8 cellular contexts compared by ENCODE assay signal in genomic region chr1:229271448-229272120, GRCh38. TPM values are rescaled to one million over a fixed set of nuclear protein-coding genes. Genes with fewer than 3 reads are reported as not detected.
DNase-seq lines count a peak whose midpoint lies in the region; ATAC-seq, FAIRE-seq and TF ChIP-seq lines count a peak whose summit lies in the region.

No MANE protein-coding gene starts in this region.

- peaks cover 0 to 8% of the 10 kb centered on the region in 2 donors for H3K36me3 Mint-ChIP-seq in CD14-positive monocyte
- H3K36me3 Mint-ChIP-seq in immature natural killer cell: no peaks in the 10 kb centered on the region

- H3K9me3 ChIP-seq in SJCRH30 (replicated peaks) (no peaks in the 10 kb centered on the region), body of pancreas (no peaks in the 10 kb centered on the region)

- H3K4me1 ChIP-seq in SJCRH30 (peaks cover 12% of the 10 kb centered on the region; the same call in 1 of the 2 replicates), body of pancreas (peaks cover 57% of the 10 kb centered on the region)

- peak overlapping the region; percentile 93 to 95 for H3K4me3 Mint-ChIP-seq in CD14-positive monocyte
- H3K4me3 Mint-ChIP-seq in immature natural killer cell: peak overlapping the region; percentile 87 to 96 (median 93)

- WGBS in body of pancreas, 2 donors: 2 to 3% methylated on average over 18 to 29 of the region's 31 CpGs

- H3K4me3 ChIP-seq in SJCRH30: peak overlapping the region; percentile 88
- peak overlapping the region; percentile 13 to 32 for H3K4me3 ChIP-seq in body of pancreas

- intact Hi-C loops in CD14-positive monocyte (cut with micrococcal nuclease): loop anchor here in 1 of 2 donors (5.0 kb wide), 2 partner anchors 71 to 236 kb away; partner anchors contain the start of genes CCSAP and NUP133
- intact Hi-C loops in body of pancreas (cut with DNase I): no loop called here

- H3K9me3 Mint-ChIP-seq in CD14-positive monocyte (peaks cover 0 to 5% (median 3%) of the 10 kb centered on the region in 7 donors), immature natural killer cell (no peaks in the 10 kb centered on the region)

- no peaks in the 10 kb centered on the region for H3K27me3 ChIP-seq in SJCRH30
- H3K27me3 ChIP-seq in body of pancreas: no peaks in the 10 kb centered on the region

- peaks cover 50% of the 10 kb centered on the region for H3K4me1 Mint-ChIP-seq in CD14-positive monocyte
- H3K4me1 Mint-ChIP-seq in immature natural killer cell: peaks cover 40 to 46% of the 10 kb centered on the region in 2 donors

- H3K36me3 ChIP-seq in SJCRH30 (no peaks in the 10 kb centered on the region), body of pancreas (replicated peaks in 1 of 2; ENCODE audit: insufficient read depth in 1 of 2, low read depth in 2 of 2) (no peaks in the 10 kb centered on the region)

- no peak for DNase-seq in CD14-positive monocyte (ENCODE audit: low spot score)
- DNase-seq in SJCRH30: peak; percentile 28 to 51
- DNase-seq in body of pancreas: peak in 3 of 4 donors; percentile 27 to 54 (median 32)
- DNase-seq in immature natural killer cell: no peak
- peak; percentile 37 for DNase-seq in stimulated activated CD4-positive, alpha-beta T cell treated with anti-CD3 and anti-CD28 coated beads, Interleukin-12 subunit alpha, Interleukin-12 subunit beta, amount 100 ng/mL, for 4 hours
- no peak for DNase-seq in HTR-8/SVneo (ENCODE audit: insufficient read length, low spot score)

- H3K27ac ChIP-seq in SJCRH30: no peak overlapping the region
- H3K27ac ChIP-seq in body of pancreas: peak overlapping the region; percentile 92 to 96 (median 94)

- TF ChIP-seq CTCF in CD14-positive monocyte (IDR thresholded peaks at IDR 0.05) (no peak), body of pancreas (IDR thresholded peaks at IDR 0.05) (peak in 1 of 7 experiments; percentile 6)

- ATAC-seq in GM19025 (IDR thresholded peaks at IDR 0.05; ENCODE audit: low read depth, unreplicated experiment): peak; percentile 49
- ATAC-seq in HG03280 (IDR thresholded peaks at IDR 0.05; ENCODE audit: unreplicated experiment): peak; percentile 32
- ATAC-seq in body of pancreas: peak; percentile 7

- TF ChIP-seq POLR2A in body of pancreas (IDR thresholded peaks at IDR 0.05): no peak

- FAIRE-seq in HTR-8/SVneo (lab: Jason Lieb, UNC): no peak

- H3K27ac Mint-ChIP-seq in CD14-positive monocyte (peak overlapping the region; percentile 77 to 91 (median 85)), immature natural killer cell (peak overlapping the region; percentile 58 to 91 (median 80))

- H3K27me3 Mint-ChIP-seq in CD14-positive monocyte (ENCODE audit: low read depth in 3 of 3) (no peaks in the 10 kb centered on the region), immature natural killer cell (ENCODE audit: low read depth in 3 of 3) (peaks cover 3 to 10% (median 5%) of the 10 kb centered on the region in 3 donors)

RNA-seq across cellular contexts. Expression of gene RAB4A, which starts 0.7 kb away (rescaled TPM):
- polyA plus RNA-seq in CD14-positive monocyte (10 to 100 TPM; 34.5 to 34.8 TPM), immature natural killer cell (10 to 100 TPM; 21.7 to 30.1 (median 22.3) TPM)
- 28.5 and 31.3 TPM in 2 replicates for total RNA-seq in SJCRH30 (2014; rRNA removed; shearing (Covaris generic))
- total RNA-seq in body of pancreas: 10 to 100 TPM; 12.5 to 69.0 TPM

Comparison
In these comparisons a context has a peak if more than half of its experiments do, and no peak if none do; other contexts are left out.
1. DNase-seq: peak in SJCRH30 (2 of 2), body of pancreas (3 of 4) and stimulated activated CD4-positive, alpha-beta T cell treated with anti-CD3 and anti-CD28 coated beads, Interleukin-12 subunit alpha, Interleukin-12 subunit beta, amount 100 ng/mL, for 4 hours (single experiment); none in CD14-positive monocyte (single experiment), immature natural killer cell (0 of 3) and HTR-8/SVneo (single experiment).
2. Peak in every context shown above with its lines, with median percentiles within 50 percentile points of each other: ATAC-seq.